In the genomic region with DNA sequence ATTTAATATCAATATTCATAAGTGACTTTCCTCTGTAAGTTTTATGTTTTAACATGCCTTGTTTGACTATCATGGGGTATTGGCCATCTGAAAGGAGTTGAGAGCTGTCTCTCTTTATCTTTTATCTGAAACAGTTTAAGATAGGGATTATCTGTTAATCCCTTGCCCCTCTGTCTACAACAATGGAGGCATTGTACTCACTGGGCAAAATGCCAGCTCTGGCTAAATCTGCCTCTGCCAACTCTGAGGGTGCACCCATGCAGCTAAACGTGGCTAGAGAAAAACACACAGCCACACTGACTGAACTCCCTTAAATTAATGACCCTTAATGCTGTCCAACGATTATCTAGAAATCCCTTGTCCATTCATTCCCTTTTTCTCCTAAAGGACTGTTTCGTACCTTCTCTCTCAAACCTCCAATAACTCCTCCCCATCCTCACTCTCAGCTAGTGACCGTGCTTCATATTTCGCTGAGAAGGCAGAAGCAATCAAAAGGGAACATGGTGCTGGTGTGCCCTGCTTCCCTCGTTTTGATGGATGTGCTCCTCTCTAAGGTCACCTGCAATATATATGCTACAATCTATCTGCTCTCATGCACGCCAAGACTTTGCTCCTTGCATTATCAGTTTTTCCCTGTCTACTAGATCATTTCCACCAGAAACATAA, we compare ENCODE assay signal across 9 cellular contexts. TPM values are rescaled to one million over a fixed set of nuclear protein-coding genes. Genes with fewer than 3 reads are reported as not detected.
DNase-seq lines count a peak whose midpoint lies in the region; TF ChIP-seq lines count a peak whose summit lies in the region.
"Had no signal": no experiment of that assay in that cellular context is flagged by ENCODE, and none has a peak within 500 bp of the region (broad histone marks: within the 10 kb centered on the region; RNA-seq: fewer than 3 reads in every experiment).

No MANE protein-coding gene starts in this region.

- CTCF ChIA-PET in Caco-2 (lab: Charles Lee): no interaction called here

- intact Hi-C loops in Caco-2 (cut with micrococcal nuclease; ENCODE audit: unreplicated experiment): no loop called here

- DNase-seq in A172 (ENCODE audit: low spot score) (peak; percentile 12), Karpas-422 (peak; percentile 81), NCI-H82 (lab: John Stamatoyannopoulos, UW) (peak; percentile 92), left kidney (ENCODE audit: low read depth, low spot score) (peak; percentile 18), activated T-cell treated with anti-CD3 and anti-CD28 coated beads for 4 hours (no peak), Caco-2 (no peak)
- DNase-seq in activated effector memory CD4-positive, alpha-beta T cell treated with anti-CD3 and anti-CD28 coated beads, Interleukin-2, amount 50 U/mL, for 16 hours: no peak
- DNase-seq in stimulated activated naive CD4-positive, alpha-beta T cell (lab: John Stamatoyannopoulos, UW): no peak
- DNase-seq: kidney glomerular epithelial cell had no signal

- H3K36me3 ChIP-seq in Karpas-422 (ENCODE audit: insufficient read depth, low read length) (no peaks in the 10 kb centered on the region), Caco-2 (ENCODE audit: control insufficient read depth, insufficient read depth, low read length) (no peaks in the 10 kb centered on the region)

- BruUV-seq in Caco-2 (replicated peaks; lab: Mats Ljungman, UMichigan): no TSS peak

- H3K79me2 ChIP-seq in Karpas-422 (ENCODE audit: low read length): peaks cover 77% of the 10 kb centered on the region

- H3K9me2 ChIP-seq in Karpas-422 (replicated peaks; ENCODE audit: insufficient read depth, low read length): no peaks in the 10 kb centered on the region

- H3K27ac Mint-ChIP-seq in Caco-2 (ENCODE audit: unreplicated experiment): no peak overlapping the region

- peak overlapping the region; percentile 32 for H3K9ac ChIP-seq in Karpas-422 (ENCODE audit: low read length)

- H3K27ac ChIP-seq in Karpas-422 (ENCODE audit: low read length): peak overlapping the region; percentile 89

- TF ChIP-seq CTCF in Caco-2 (IDR thresholded peaks at IDR 0.05; ENCODE audit: insufficient read depth in 1 of 2, low read depth in 1 of 2, low read length in 1 of 2, severe bottlenecking in 1 of 2, unreplicated experiment in 1 of 2): no peak

- no peaks in the 10 kb centered on the region for H4K20me1 ChIP-seq in Karpas-422 (ENCODE audit: insufficient read depth, low read depth, low read length)

- no peak overlapping the region for H2AFZ ChIP-seq in Karpas-422 (ENCODE audit: low read length)

- H3K4me1 Mint-ChIP-seq in Caco-2 (ENCODE audit: low read depth, unreplicated experiment): peaks cover 14% of the 10 kb centered on the region

- peak overlapping the region; percentile 48 for H3K4me2 ChIP-seq in Karpas-422 (ENCODE audit: low read depth, low read length, poor library complexity, severe bottlenecking)

- H3K4me3 Mint-ChIP-seq in Caco-2 (ENCODE audit: unreplicated experiment): no peak overlapping the region

- no peaks in the 10 kb centered on the region for H3K9me3 ChIP-seq in Karpas-422 (ENCODE audit: low read length)
- H3K9me3 ChIP-seq in Caco-2: no peaks in the 10 kb centered on the region

- H3K4me3 ChIP-seq in Karpas-422 (ENCODE audit: low read length) (peak overlapping the region; percentile 3), Caco-2 (ENCODE audit: low read depth, low read length) (no peak overlapping the region)

- no peaks in the 10 kb centered on the region for H3K9me3 Mint-ChIP-seq in Caco-2 (ENCODE audit: unreplicated experiment)

- no peaks in the 10 kb centered on the region for H3K36me3 Mint-ChIP-seq in Caco-2 (ENCODE audit: insufficient read depth, unreplicated experiment)

- no peaks in the 10 kb centered on the region for H3K27me3 ChIP-seq in Karpas-422 (ENCODE audit: low read length)
- no peaks in the 10 kb centered on the region for H3K27me3 ChIP-seq in Caco-2 (replicated peaks; ENCODE audit: control insufficient read depth, insufficient read depth, low read length)

- POLR2A ChIA-PET in Caco-2 (lab: Charles Lee): no interaction called here

- H3K4me1 ChIP-seq in Karpas-422 (ENCODE audit: low read length) (peaks cover 58% of the 10 kb centered on the region), Caco-2 (no peaks in the 10 kb centered on the region)

- H3K27me3 Mint-ChIP-seq in Caco-2 (ENCODE audit: insufficient read depth, unreplicated experiment): no peaks in the 10 kb centered on the region

RNA-seq across cellular contexts. Expression of gene PHKA2, which starts 10.3 kb away (rescaled TPM):
- 13.2 and 16.5 TPM in 2 replicates for total RNA-seq in A172 (2014; rRNA removed; shearing (Covaris generic))
- 50.7 and 75.4 TPM in 2 replicates for total RNA-seq in Karpas-422 (2014; rRNA removed; shearing (Covaris generic); ENCODE audit: low replicate concordance)
- 41.5 and 43.0 TPM in 2 replicates for total RNA-seq in Caco-2 (2022)

Comparison
In these comparisons a context has a peak if more than half of its experiments do, and no peak if none do; other contexts are left out.
1. DNase-seq: peak in A172 (single experiment), Karpas-422 (single experiment), NCI-H82 (single experiment) and left kidney (single experiment); none in activated effector memory CD4-positive, alpha-beta T cell treated with anti-CD3 and anti-CD28 coated beads, Interleukin-2, amount 50 U/mL, for 16 hours (single experiment), activated T-cell treated with anti-CD3 and anti-CD28 coated beads for 4 hours (single experiment), stimulated activated naive CD4-positive, alpha-beta T cell (0 of 6) and Caco-2 (0 of 2).